Comparison of ENCODE assay signal across 9 cellular contexts in genomic region chr12:122875590-122876220, GRCh38. TPM values are rescaled to one million over a fixed set of nuclear protein-coding genes. Genes with fewer than 3 reads are reported as not detected.
DNase-seq lines count a peak whose midpoint lies in the region; ATAC-seq, FAIRE-seq and TF ChIP-seq lines count a peak whose summit lies in the region.
"Had no signal": no experiment of that assay in that cellular context is flagged by ENCODE, and none has a peak within 500 bp of the region (broad histone marks: within the 10 kb centered on the region; RNA-seq: fewer than 3 reads in every experiment).

No MANE protein-coding gene starts in this region.

- H3K4me3 Mint-ChIP-seq in CD4-positive, CD25-positive, alpha-beta regulatory T cell = peak overlapping the region; percentile 48 to 70 (median 56)
- H3K4me3 Mint-ChIP-seq in progenitor cell of endocrine pancreas (ENCODE audit: low read depth) (no peak overlapping the region), CD14-positive monocyte (peak overlapping the region in 1 of 2 donors; percentile 59)

- peaks cover 7% of the 10 kb centered on the region for H3K36me3 Mint-ChIP-seq in CD4-positive, CD25-positive, alpha-beta regulatory T cell
- peaks cover 1% of the 10 kb centered on the region for H3K36me3 Mint-ChIP-seq in progenitor cell of endocrine pancreas (ENCODE audit: insufficient read depth)
- peaks cover 63 to 64% of the 10 kb centered on the region in 2 donors for H3K36me3 Mint-ChIP-seq in CD14-positive monocyte

- H3K4me3 ChIP-seq in CD4-positive, CD25-positive, alpha-beta regulatory T cell (ENCODE audit: low read depth, low read length) = peak overlapping the region; percentile 24
- H3K4me3 ChIP-seq: adrenal gland had no signal

- peaks cover 32 to 95% (median 72%) of the 10 kb centered on the region in 4 donors for H3K4me1 Mint-ChIP-seq in CD4-positive, CD25-positive, alpha-beta regulatory T cell
- H3K4me1 Mint-ChIP-seq in progenitor cell of endocrine pancreas (ENCODE audit: low read depth) = peaks cover 32% of the 10 kb centered on the region
- H3K4me1 Mint-ChIP-seq in CD14-positive monocyte = peaks cover 92% of the 10 kb centered on the region

- H3K27me3 Mint-ChIP-seq in CD4-positive, CD25-positive, alpha-beta regulatory T cell = no peaks in the 10 kb centered on the region
- H3K27me3 Mint-ChIP-seq in progenitor cell of endocrine pancreas (no peaks in the 10 kb centered on the region), CD14-positive monocyte (ENCODE audit: low read depth in 3 of 3) (peaks cover 3 to 25% (median 8%) of the 10 kb centered on the region in 3 donors)

- FAIRE-seq in GM19239 (lab: Jason Lieb, UNC) = peak; percentile 86

- intact Hi-C loops in CD14-positive monocyte (cut with micrococcal nuclease) = no loop called here

- DNase-seq in CD4-positive, CD25-positive, alpha-beta regulatory T cell = no peak
- DNase-seq in GM19239 (ENCODE audit: insufficient read length, low spot score) = no peak
- peak; percentile 50 for DNase-seq in cerebellum (ENCODE audit: low spot score)
- DNase-seq in islet precursor cell = no peak
- DNase-seq in NCI-H2081 treated with DMSO at 0.1 percent for 48 hours (lab: John Stamatoyannopoulos, UW) = no peak
- no peak for DNase-seq in progenitor cell of endocrine pancreas (ENCODE audit: low spot score, unreplicated experiment)
- DNase-seq in CD14-positive monocyte (ENCODE audit: low spot score) = no peak

- peaks cover 75% of the 10 kb centered on the region for H3K4me1 ChIP-seq in CD4-positive, CD25-positive, alpha-beta regulatory T cell (ENCODE audit: control insufficient read depth, insufficient read depth, low read length, poor library complexity, severe bottlenecking)

- peak overlapping the region; percentile 26 to 90 (median 78) for H3K27ac Mint-ChIP-seq in CD4-positive, CD25-positive, alpha-beta regulatory T cell
- no peak overlapping the region for H3K27ac Mint-ChIP-seq in progenitor cell of endocrine pancreas
- H3K27ac Mint-ChIP-seq in CD14-positive monocyte = peak overlapping the region in 3 of 7 donors; percentile 16 to 74 (median 38)

- H3K27ac ChIP-seq in CD4-positive, CD25-positive, alpha-beta regulatory T cell (ENCODE audit: insufficient read depth, low read length, poor library complexity, severe bottlenecking) = peak overlapping the region; percentile 43

- no peaks in the 10 kb centered on the region for H3K9me3 Mint-ChIP-seq in CD4-positive, CD25-positive, alpha-beta regulatory T cell
- H3K9me3 Mint-ChIP-seq in progenitor cell of endocrine pancreas (ENCODE audit: low read depth) (no peaks in the 10 kb centered on the region), CD14-positive monocyte (peaks cover 0 to 6% (median 0%) of the 10 kb centered on the region in 7 donors)

- peaks cover 8% of the 10 kb centered on the region for H3K36me3 ChIP-seq in CD4-positive, CD25-positive, alpha-beta regulatory T cell (ENCODE audit: control insufficient read depth, insufficient read depth, low read length)
- H3K36me3 ChIP-seq: adrenal gland had no signal

- no peak for ATAC-seq in CD4-positive, CD25-positive, alpha-beta regulatory T cell (ENCODE audit: low read depth in 2 of 2)
- peak; percentile 59 for ATAC-seq in HG03280 (IDR thresholded peaks at IDR 0.05; ENCODE audit: unreplicated experiment)

- no peaks in the 10 kb centered on the region for H3K27me3 ChIP-seq in CD4-positive, CD25-positive, alpha-beta regulatory T cell (ENCODE audit: control insufficient read depth, insufficient read depth, low read length)
- H3K27me3 ChIP-seq: adrenal gland had no signal

- no peaks in the 10 kb centered on the region for H3K9me3 ChIP-seq in CD4-positive, CD25-positive, alpha-beta regulatory T cell (ENCODE audit: control insufficient read depth in 2 of 2, low read length in 2 of 2)
- H3K9me3 ChIP-seq: adrenal gland had no signal

- TF ChIP-seq CTCF in progenitor cell of endocrine pancreas (IDR thresholded peaks at IDR 0.05; ENCODE audit: unreplicated experiment) (no peak), CD14-positive monocyte (IDR thresholded peaks at IDR 0.05) (no peak)

RNA-seq across cellular contexts. Expression of gene VPS37B, which starts 20.2 kb away (rescaled TPM):
- 99.2 TPM for total RNA-seq in CD4-positive, CD25-positive, alpha-beta regulatory T cell
- polyA plus RNA-seq in CD4-positive, CD25-positive, alpha-beta regulatory T cell = 10 to 100 TPM; 19.0 to 23.4 (median 20.9) TPM
- total RNA-seq in cerebellum (17.6 TPM), progenitor cell of endocrine pancreas (22.9 and 24.2 TPM in 2 replicates)
- polyA plus RNA-seq in CD14-positive monocyte = 10 to 100 TPM; 12.3 to 16.4 TPM

RNA-seq across cellular contexts. Expression of gene HIP1R, which starts 40.4 kb away (rescaled TPM):
- total RNA-seq in CD4-positive, CD25-positive, alpha-beta regulatory T cell = 56.0 TPM
- 1 to 10 TPM; 3.8 to 7.0 (median 4.7) TPM for polyA plus RNA-seq in CD4-positive, CD25-positive, alpha-beta regulatory T cell
- total RNA-seq in cerebellum = 60.3 TPM
- 61.1 and 68.8 TPM in 2 replicates for total RNA-seq in progenitor cell of endocrine pancreas
- polyA plus RNA-seq in CD14-positive monocyte = under 1 TPM in 1 of 2 donors, not detected in 1; 0.09 TPM
